ENCODE assay signal across 8 cellular contexts in the genomic region with DNA sequence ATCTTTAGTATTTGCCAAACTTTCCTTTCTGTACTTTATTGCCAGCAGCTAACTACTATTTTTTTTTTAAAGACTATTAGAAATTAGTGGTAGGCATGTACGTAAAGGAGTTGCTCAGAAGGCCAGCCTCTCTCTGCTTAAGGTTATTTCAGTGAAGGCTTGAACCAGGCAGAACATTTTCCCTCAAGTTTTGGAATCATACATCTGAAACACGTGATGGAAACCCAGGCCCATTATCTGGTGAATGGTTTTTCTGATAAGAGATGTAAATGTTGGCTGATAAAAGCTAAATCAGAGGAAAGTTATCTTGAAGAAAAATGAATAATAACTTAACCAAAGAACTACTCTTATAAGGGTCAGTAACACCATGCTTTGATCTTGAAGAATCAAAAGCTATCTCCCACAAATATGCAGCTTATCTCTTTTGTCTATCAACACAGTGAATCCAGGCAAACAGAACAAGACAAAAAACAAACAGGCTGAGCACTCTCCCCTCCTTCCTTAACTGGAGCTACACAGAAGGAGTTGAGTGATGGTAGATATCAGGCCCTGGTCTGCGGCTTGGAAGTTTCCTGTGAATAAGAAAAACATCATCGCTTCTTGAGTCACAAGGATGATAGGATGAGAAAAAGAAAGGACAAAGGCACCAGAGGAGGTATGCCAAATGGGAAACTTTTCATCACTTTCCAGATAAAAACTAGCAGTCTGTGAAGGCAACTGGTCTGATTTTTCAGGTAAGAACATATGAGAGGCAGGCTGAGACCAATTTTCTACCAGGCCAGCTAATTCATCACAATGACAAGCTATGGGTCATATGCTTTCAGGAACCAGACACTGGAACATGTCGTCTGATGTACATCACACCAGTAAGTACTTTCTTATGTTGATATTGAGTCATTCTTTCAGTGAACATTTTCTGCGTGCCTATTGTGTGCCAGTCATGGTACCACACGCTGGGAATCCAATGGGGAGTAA.
A peak's percentile ranks its signal among the peaks of the same experiment; 100 is the strongest.
DNase-seq lines count a peak whose midpoint lies in the region; ATAC-seq and TF ChIP-seq lines count a peak whose summit lies in the region.

No MANE protein-coding gene starts in this region.

- peak overlapping the region in 13 of 21 experiments; percentile 8 to 92 (median 61) for H3K27ac ChIP-seq in skin epidermis

- ATAC-seq in central memory CD8-positive, alpha-beta T cell (replicated peaks; ENCODE audit: extremely low read depth, poor library complexity, severe bottlenecking) = no peak
- ATAC-seq in HG03460 (IDR thresholded peaks at IDR 0.05; ENCODE audit: unreplicated experiment) = no peak

- H3K4me1 Mint-ChIP-seq in central memory CD8-positive, alpha-beta T cell = peaks cover 40% of the 10 kb centered on the region

- H3K27ac Mint-ChIP-seq in central memory CD8-positive, alpha-beta T cell (ENCODE audit: low read depth) = peak overlapping the region; percentile 56

- H3K36me3 Mint-ChIP-seq in central memory CD8-positive, alpha-beta T cell (ENCODE audit: insufficient read depth) = peaks cover 3% of the 10 kb centered on the region

- TF ChIP-seq CTCF in GM13976 (IDR thresholded peaks at IDR 0.05; ENCODE audit: borderline replicate concordance, control extremely low read depth, extremely low read depth, insufficient read depth, missing control alignments) = no peak

- H3K4me3 ChIP-seq in skin epidermis = no peak overlapping the region

- intact Hi-C loops in posterior vena cava (cut with DNase I) = no loop called here

- H3K4me3 Mint-ChIP-seq in central memory CD8-positive, alpha-beta T cell = peak overlapping the region; percentile 46

- H3K27me3 Mint-ChIP-seq in central memory CD8-positive, alpha-beta T cell = no peaks in the 10 kb centered on the region

- no peaks in the 10 kb centered on the region for H3K9me3 Mint-ChIP-seq in central memory CD8-positive, alpha-beta T cell

- in situ Hi-C loops in GM13976 (cut with MboI; ENCODE audit: low sequenced_read_pairs, unreplicated experiment) = no loop called here

- DNase-seq in H4 (ENCODE audit: low spot score) (peak; percentile 48), T-helper 1 cell (peak in 3 of 5 donors; percentile 21 to 82 (median 35)), GM13976 (ENCODE audit: low spot score) (no peak), NCI-H1048 (lab: John Stamatoyannopoulos, UW) (no peak), posterior vena cava (ENCODE audit: low spot score) (no peak)
- DNase-seq in central memory CD8-positive, alpha-beta T cell (ENCODE audit: low spot score in 2 of 2) = no peak

Comparison
In these comparisons a context has a peak if more than half of its experiments do, and no peak if none do; other contexts are left out.
1. DNase-seq: peak in H4 (single experiment) and T-helper 1 cell (3 of 5); none in central memory CD8-positive, alpha-beta T cell (0 of 2), GM13976 (single experiment), NCI-H1048 (single experiment) and posterior vena cava (single experiment).